ENCODE assay signal across 16 cellular contexts in the genomic region with DNA sequence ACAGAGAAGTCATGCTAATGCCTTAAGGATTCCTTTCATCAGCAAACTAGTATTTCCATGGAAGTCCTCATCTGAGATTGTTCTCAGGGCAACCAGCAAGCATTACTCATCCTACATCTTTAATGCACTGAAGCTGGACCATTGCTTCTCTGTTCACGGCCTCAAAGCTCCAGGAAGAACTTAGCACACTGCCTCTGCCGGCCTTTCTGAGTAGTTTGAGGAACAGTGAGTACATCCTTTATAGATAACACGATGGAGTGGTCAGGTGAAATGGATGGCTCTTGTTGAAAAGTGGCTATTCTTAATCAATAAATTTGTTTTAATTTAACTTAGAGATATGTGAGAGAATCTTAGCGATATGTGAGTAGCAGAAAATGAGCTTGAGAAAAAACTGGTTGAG. TPM values are rescaled to one million over a fixed set of nuclear protein-coding genes. Genes with fewer than 3 reads are reported as not detected.
"Had no signal": no experiment of that assay in that cellular context is flagged by ENCODE, and none has a peak within 500 bp of the region (broad histone marks: within the 10 kb centered on the region; RNA-seq: fewer than 3 reads in every experiment).

No MANE protein-coding gene starts in this region.

- H3K27me3 ChIP-seq: cardiac muscle cell, dorsolateral prefrontal cortex, left lung, pancreas, thyroid gland had no signal

- H3K4me3 ChIP-seq: cardiac muscle cell, dorsolateral prefrontal cortex, hepatocyte, left lung, mucosa of descending colon, pancreas, thyroid gland had no signal

- H3K4me1 ChIP-seq: left lung, thyroid gland had no signal

- ATAC-seq: activated CD8-positive, alpha-beta T cell treated with anti-CD3 and anti-CD28 coated beads for 36 hours; activated T-cell treated with anti-CD3 and anti-CD28 coated beads, Interleukin-2, amount 50 U/mL, for 4 hours; left lung; mucosa of descending colon; naive thymus-derived CD4-positive, alpha-beta T cell; pancreas; stimulated activated memory B cell treated with anti-CD40 and anti-IgM and Interleukin-4, amounts not matched to agents 10 μg/mL and 1 μg/mL and 100 μg/mL, for 72 hours had no signal

- H3K27ac ChIP-seq: cardiac muscle cell, hepatocyte, left lung, pancreas, thyroid gland had no signal

- DNase-seq: activated CD4-positive, alpha-beta T cell treated with anti-CD3 and anti-CD28 coated beads for 4 hours; activated CD8-positive, alpha-beta T cell treated with anti-CD3 and anti-CD28 coated beads for 36 hours; activated effector memory CD4-positive, alpha-beta T cell treated with Interleukin-2 at 50 U/mL for 16 hours; activated naive CD4-positive, alpha-beta T cell treated with anti-CD3 and anti-CD28 coated beads, Interleukin-2, amount 50 U/mL, for 16 hours; activated T-cell treated with anti-CD3 and anti-CD28 coated beads, Interleukin-2, amount 50 U/mL, for 4 hours; dorsolateral prefrontal cortex; kidney; left lung; mucosa of descending colon; naive thymus-derived CD4-positive, alpha-beta T cell; pancreas; stimulated activated CD4-positive, alpha-beta T cell treated with anti-CD3 and anti-CD28 coated beads, Interleukin-2, amount 100 ng/mL, for 24 hours; thyroid gland had no signal

RNA-seq across cellular contexts. Expression of a gene that starts 35.8 kb away (rescaled TPM):
- total RNA-seq: activated CD8-positive, alpha-beta T cell treated with anti-CD3 and anti-CD28 coated beads for 36 hours; activated T-cell treated with anti-CD3 and anti-CD28 coated beads, Interleukin-2, amount 50 U/mL, for 4 hours; naive thymus-derived CD4-positive, alpha-beta T cell had no signal
- polyA plus RNA-seq: naive thymus-derived CD4-positive, alpha-beta T cell had no signal
